Comparison of ENCODE assay signal across 15 cellular contexts in the genomic region with DNA sequence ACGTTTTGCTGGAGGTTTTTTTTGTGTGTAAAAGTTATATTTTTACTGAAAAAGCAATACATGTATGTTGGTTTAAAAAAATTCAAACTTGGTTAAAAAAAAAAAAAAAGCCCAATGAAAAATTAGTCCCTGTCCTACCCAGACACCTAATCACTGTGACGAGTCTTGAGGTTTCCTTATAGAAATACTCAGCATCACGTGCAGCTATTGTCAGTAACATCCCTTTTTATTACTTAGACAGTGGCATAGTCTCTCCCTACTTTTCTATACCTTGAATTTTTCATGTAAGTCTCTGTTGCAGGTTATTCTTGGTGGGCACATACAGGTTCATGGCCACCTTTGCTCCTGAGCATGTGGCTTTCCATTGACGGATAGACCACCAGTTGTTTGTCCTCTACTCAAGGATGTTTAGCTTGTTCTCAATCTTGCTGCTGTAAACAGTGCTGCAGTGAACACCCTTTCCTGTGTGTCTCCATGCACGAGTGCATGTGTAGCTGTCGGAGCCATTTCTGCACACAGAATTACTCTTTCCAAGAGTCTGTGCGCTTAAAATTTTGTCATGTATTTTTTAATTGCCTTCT.
DNase-seq lines count a peak whose midpoint lies in the region; ATAC-seq and TF ChIP-seq lines count a peak whose summit lies in the region.
"Had no signal": no experiment of that assay in that cellular context is flagged by ENCODE, and none has a peak within 500 bp of the region (broad histone marks: within the 10 kb centered on the region; RNA-seq: fewer than 3 reads in every experiment).

No MANE protein-coding gene starts in this region.

- DNase-seq in DMS53 treated with DMSO at 0.1 percent for 48 hours (lab: John Stamatoyannopoulos, UW; ENCODE audit: unreplicated experiment) (peak; percentile 90), NCI-H2029 treated with DMSO at 0.1 percent for 48 hours (lab: John Stamatoyannopoulos, UW) (peak; percentile 71), chondrocyte (ENCODE audit: low spot score) (no peak), superior temporal gyrus (ENCODE audit: extremely low spot score) (no peak), NOMO-1 (lab: John Stamatoyannopoulos, UW; ENCODE audit: unreplicated experiment in 2 of 2) (no peak), SIG-M5 treated with dmso at 0.1 percent for 504 hours (lab: John Stamatoyannopoulos, UW; ENCODE audit: unreplicated experiment) (no peak)
- DNase-seq: activated CD4-positive, CD25-positive, alpha-beta regulatory T cell treated with anti-CD3 and anti-CD28 coated beads, Interleukin-2, amount 50 U/mL, for 72 hours; anterior cingulate cortex; foreskin melanocyte; GOT3; testis had no signal

- no peaks in the 10 kb centered on the region for H3K9me3 Mint-ChIP-seq in chondrocyte (ENCODE audit: low read depth)
- H3K9me3 Mint-ChIP-seq: activated T-helper 1 cell treated with anti-CD3 and anti-CD28 coated beads, Interleukin-12 subunit alpha, Interleukin-12 subunit beta, Interleukin-2, Interleukin-4 antibody, amounts not matched to agents 30 ng/mL and 10 ng/mL and 1 ng/mL, durations not matched to agents 14 hours and 24 hours and 36 hours had no signal

- H3K27ac Mint-ChIP-seq in chondrocyte (ENCODE audit: unreplicated experiment): peak overlapping the region; percentile 69
- H3K27ac Mint-ChIP-seq: activated T-helper 1 cell treated with anti-CD3 and anti-CD28 coated beads, Interleukin-12 subunit alpha, Interleukin-12 subunit beta, Interleukin-2, Interleukin-4 antibody, amounts not matched to agents 30 ng/mL and 10 ng/mL and 1 ng/mL, durations not matched to agents 14 hours and 24 hours and 36 hours had no signal

- H3K27me3 ChIP-seq in rectal smooth muscle tissue (ENCODE audit: control insufficient read depth, insufficient read depth, low read length): no peaks in the 10 kb centered on the region
- H3K27me3 ChIP-seq: testis had no signal

- H3K4me3 ChIP-seq in rectal smooth muscle tissue (ENCODE audit: low read length): no peak overlapping the region
- H3K4me3 ChIP-seq: SK-N-MC, testis had no signal

- H3K4me3 Mint-ChIP-seq in chondrocyte (ENCODE audit: unreplicated experiment): no peak overlapping the region
- H3K4me3 Mint-ChIP-seq: activated T-helper 1 cell treated with anti-CD3 and anti-CD28 coated beads, Interleukin-12 subunit alpha, Interleukin-12 subunit beta, Interleukin-2, Interleukin-4 antibody, amounts not matched to agents 30 ng/mL and 10 ng/mL and 1 ng/mL, durations not matched to agents 14 hours and 24 hours and 36 hours had no signal

- peaks cover 67% of the 10 kb centered on the region for H3K4me1 ChIP-seq in rectal smooth muscle tissue (ENCODE audit: control insufficient read depth, insufficient read depth, low read length)

- peaks cover 2% of the 10 kb centered on the region for H3K36me3 Mint-ChIP-seq in chondrocyte (ENCODE audit: low read depth)

- no peak for ATAC-seq in GM21381 (IDR thresholded peaks at IDR 0.05; ENCODE audit: unreplicated experiment)

- no peak for TF ChIP-seq CTCF in chondrocyte (IDR thresholded peaks at IDR 0.05)

- H3K4me1 Mint-ChIP-seq in chondrocyte (ENCODE audit: low read depth): peaks cover 92% of the 10 kb centered on the region

- peaks cover 3% of the 10 kb centered on the region for H3K36me3 ChIP-seq in rectal smooth muscle tissue (ENCODE audit: control insufficient read depth, insufficient read depth, low read length)

- H3K27ac ChIP-seq in rectal smooth muscle tissue (ENCODE audit: low read depth, low read length): peak overlapping the region; percentile 19
- H3K27ac ChIP-seq: SK-N-MC had no signal

- no peak overlapping the region for H3K9ac ChIP-seq in rectal smooth muscle tissue (ENCODE audit: low read length)

- H3K27me3 Mint-ChIP-seq in chondrocyte (ENCODE audit: low read depth): no peaks in the 10 kb centered on the region

Comparison
In these comparisons a context has a peak if more than half of its experiments do, and no peak if none do; other contexts are left out.
1. DNase-seq: peak in DMS53 treated with DMSO at 0.1 percent for 48 hours (single experiment) and NCI-H2029 treated with DMSO at 0.1 percent for 48 hours (single experiment); none in chondrocyte (single experiment), superior temporal gyrus (single experiment), NOMO-1 (0 of 2) and SIG-M5 treated with dmso at 0.1 percent for 504 hours (single experiment).